8 cellular contexts compared by ENCODE assay signal in the genomic region with DNA sequence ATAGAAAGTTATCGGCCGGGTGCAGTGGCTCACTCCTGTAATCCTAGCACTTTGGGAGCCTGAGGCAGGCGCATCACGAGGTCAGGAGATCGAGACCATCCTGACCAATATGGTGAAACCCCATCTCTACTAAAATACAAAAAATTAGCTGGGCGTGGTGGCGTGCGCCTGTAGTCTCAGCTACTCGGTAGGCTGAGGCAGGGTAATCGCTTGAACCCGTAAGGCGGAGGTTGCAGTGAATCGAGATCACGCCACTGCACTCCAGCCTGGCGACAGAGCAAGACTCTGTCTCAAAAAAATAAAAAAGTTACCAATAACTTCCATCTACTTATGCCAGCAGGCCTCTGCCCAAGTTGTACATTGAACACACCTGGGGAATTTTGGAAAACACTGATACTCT. TPM values are rescaled to one million over a fixed set of nuclear protein-coding genes. Genes with fewer than 3 reads are reported as not detected.
DNase-seq lines count a peak whose midpoint lies in the region; ATAC-seq and TF ChIP-seq lines count a peak whose summit lies in the region.
"Not testable (repeated sequence)": the region's sequence is repeated elsewhere in the genome, so short reads cannot be mapped to it uniquely, and the experiment has no call there.

No MANE protein-coding gene starts in this region.

- not testable (repeated sequence) for TF ChIP-seq CTCF in CD14-positive monocyte (IDR thresholded peaks at IDR 0.05); KMS-11 (conservative IDR thresholded peaks at IDR 0.05; ENCODE audit: low read depth, low read length); WERI-Rb-1 (IDR thresholded peaks at IDR 0.05; ENCODE audit: low read depth, low read length); epithelial cell of esophagus (IDR thresholded peaks at IDR 0.05; ENCODE audit: insufficient read depth, low read depth, low read length, missing control alignments); left lung (IDR thresholded peaks at IDR 0.05); osteoblast (IDR thresholded peaks at IDR 0.05; ENCODE audit: extremely low read depth, low read depth, low read length)

- not testable (repeated sequence) for H3K9me3 Mint-ChIP-seq in CD14-positive monocyte

- H3K4me1 ChIP-seq in KMS-11 (ENCODE audit: low read depth, poor library complexity, severe bottlenecking) (peaks cover 13% of the 10 kb centered on the region), adipocyte (ENCODE audit: control insufficient read depth, insufficient read depth, low read length) (peaks cover 17% of the 10 kb centered on the region), left lung (peaks cover 15 to 27% of the 10 kb centered on the region in 2 donors), osteoblast (ENCODE audit: insufficient read depth, low read length) (peaks cover 17% of the 10 kb centered on the region), stomach smooth muscle (ENCODE audit: control insufficient read depth, insufficient read depth, low read length) (peaks cover 19% of the 10 kb centered on the region)

- peaks cover 13 to 18% of the 10 kb centered on the region in 2 donors for H3K36me3 Mint-ChIP-seq in CD14-positive monocyte

- H3K4me3 ChIP-seq in KMS-11 (IDR thresholded peaks at IDR 0.05; ENCODE audit: insufficient read depth, low read depth, low read length); WERI-Rb-1 (ENCODE audit: low read depth, low read length): not testable (repeated sequence)
- H3K4me3 ChIP-seq in adipocyte (ENCODE audit: low read length): peak overlapping the region; percentile 99
- H3K4me3 ChIP-seq in epithelial cell of esophagus (ENCODE audit: low read length): peak overlapping the region; percentile 93
- H3K4me3 ChIP-seq in left lung: peak overlapping the region in 1 of 2 donors; percentile 90
- H3K4me3 ChIP-seq in osteoblast (ENCODE audit: insufficient read depth, low read length): peak overlapping the region; percentile 87
- H3K4me3 ChIP-seq in stomach smooth muscle (ENCODE audit: low read length in 2 of 2): peak overlapping the region; percentile 90

- H3K79me2 ChIP-seq in KMS-11 (ENCODE audit: insufficient read depth, low read depth): peaks cover 22% of the 10 kb centered on the region; the same call in 1 of the 2 replicates
- peaks cover 31% of the 10 kb centered on the region for H3K79me2 ChIP-seq in osteoblast (ENCODE audit: insufficient read depth, low read length)

- intact Hi-C loops in CD14-positive monocyte (cut with micrococcal nuclease); left lung (cut with DNase I): not testable (repeated sequence)

- not testable (repeated sequence) for H4K20me1 ChIP-seq in KMS-11 (ENCODE audit: insufficient read depth); osteoblast (ENCODE audit: insufficient read depth, low read length)

- H3K4me3 Mint-ChIP-seq in CD14-positive monocyte: not testable (repeated sequence)

- not testable (repeated sequence) for H3K9me3 ChIP-seq in WERI-Rb-1 (ENCODE audit: severe bottlenecking); adipocyte (ENCODE audit: control insufficient read depth, low read length); left lung; osteoblast (ENCODE audit: low read depth, low read length); stomach smooth muscle (ENCODE audit: control insufficient read depth in 2 of 2, low read length in 2 of 2)

- not testable (repeated sequence) for H3K27me3 ChIP-seq in KMS-11 (ENCODE audit: insufficient read depth, low read depth); WERI-Rb-1 (ENCODE audit: insufficient read depth, low read depth, severe bottlenecking); adipocyte (replicated peaks; ENCODE audit: control insufficient read depth, insufficient read depth, low read length); left lung; osteoblast (ENCODE audit: insufficient read depth, low read length); stomach smooth muscle (ENCODE audit: control insufficient read depth in 1 of 2, insufficient read depth in 2 of 2, low read length in 2 of 2)

- not testable (repeated sequence) for ATAC-seq in left lung

- H2AFZ ChIP-seq in KMS-11 (ENCODE audit: low read depth) (peak overlapping the region; percentile 88), osteoblast (ENCODE audit: low read length) (peak overlapping the region; percentile 100)

- not testable (repeated sequence) for DNase-seq in CD14-positive monocyte (ENCODE audit: low spot score); WERI-Rb-1; adipocyte (ENCODE audit: low read depth); epithelial cell of esophagus (ENCODE audit: low read depth); left lung; osteoblast (ENCODE audit: insufficient read length, low spot score, missing footprints)

- peak overlapping the region; percentile 73 for H3K4me2 ChIP-seq in KMS-11
- H3K4me2 ChIP-seq in osteoblast (ENCODE audit: insufficient read depth, low read length): peak overlapping the region; percentile 81

- H3K27me3 Mint-ChIP-seq in CD14-positive monocyte (ENCODE audit: low read depth in 3 of 3): not testable (repeated sequence)

- not testable (repeated sequence) for H3K27ac ChIP-seq in KMS-11
- H3K27ac ChIP-seq in WERI-Rb-1: peak overlapping the region; percentile 90
- peak overlapping the region; percentile 78 to 87 for H3K27ac ChIP-seq in left lung
- H3K27ac ChIP-seq in osteoblast (ENCODE audit: low read depth, low read length): peak overlapping the region; percentile 84
- H3K27ac ChIP-seq in stomach smooth muscle (ENCODE audit: low read length): peak overlapping the region; percentile 69

- peak overlapping the region; percentile 87; the same call in 1 of the 2 replicates for H3K9ac ChIP-seq in KMS-11
- H3K9ac ChIP-seq in adipocyte (ENCODE audit: low read length): peak overlapping the region; percentile 94
- peak overlapping the region in 1 of 2 donors; percentile 76 for H3K9ac ChIP-seq in stomach smooth muscle (ENCODE audit: low read length in 2 of 2)

- peak overlapping the region in 4 of 7 donors; percentile 50 to 96 (median 92) for H3K27ac Mint-ChIP-seq in CD14-positive monocyte

- H3K36me3 ChIP-seq in KMS-11 (ENCODE audit: insufficient read depth): not testable (repeated sequence)
- H3K36me3 ChIP-seq in WERI-Rb-1 (peaks cover 15% of the 10 kb centered on the region), adipocyte (ENCODE audit: control insufficient read depth, insufficient read depth, low read length, severe bottlenecking) (peaks cover 14% of the 10 kb centered on the region), left lung (peaks cover 0 to 17% of the 10 kb centered on the region in 2 donors), osteoblast (ENCODE audit: insufficient read depth, low read length) (peaks cover 15% of the 10 kb centered on the region), stomach smooth muscle (ENCODE audit: control insufficient read depth in 2 of 2, insufficient read depth in 2 of 2, low read length in 2 of 2) (peaks cover 12 to 13% of the 10 kb centered on the region in 2 donors)

- peaks cover 24% of the 10 kb centered on the region for H3K4me1 Mint-ChIP-seq in CD14-positive monocyte

RNA-seq across cellular contexts. Expression of a gene that starts 0.7 kb away (rescaled TPM):
- 1 to 10 TPM; 2.6 to 7.3 TPM for polyA plus RNA-seq in CD14-positive monocyte
- total RNA-seq in left lung (10 to 100 TPM; 15.4 to 15.6 TPM), osteoblast (7.7 and 8.7 TPM in 2 replicates)

RNA-seq across cellular contexts. Expression of a gene that starts 19.0 kb away (rescaled TPM):
- 10 to 100 TPM; 46.2 to 65.9 TPM for polyA plus RNA-seq in CD14-positive monocyte
- total RNA-seq in left lung (10 to 100 TPM; 37.1 to 43.3 TPM), osteoblast (50.3 and 50.7 TPM in 2 replicates)
